8 cellular contexts compared by ENCODE assay signal in the genomic region with DNA sequence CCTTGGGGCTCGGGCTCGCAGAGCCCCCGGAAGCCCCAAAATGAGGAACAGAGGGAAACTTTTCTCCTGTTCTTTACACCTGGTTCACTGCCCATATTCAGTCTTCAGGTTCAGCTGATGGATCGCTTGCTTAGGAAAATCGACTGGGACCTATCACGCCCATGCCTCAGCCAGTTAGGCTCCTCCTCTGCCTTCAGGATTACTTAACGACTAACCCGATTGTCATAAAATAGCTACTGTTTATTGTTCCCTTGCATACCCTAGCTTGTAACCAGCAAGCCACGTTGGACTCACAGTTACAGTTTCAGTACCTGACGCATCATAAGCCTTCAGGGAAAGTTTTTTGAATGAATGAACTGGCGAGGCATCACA. TPM values are rescaled to one million over a fixed set of nuclear protein-coding genes. Genes with fewer than 3 reads are reported as not detected.
DNase-seq lines count a peak whose midpoint lies in the region; ATAC-seq and TF ChIP-seq lines count a peak whose summit lies in the region.

No MANE protein-coding gene starts in this region.

- no peaks in the 10 kb centered on the region for H3K9me3 ChIP-seq in right atrium auricular region
- no peaks in the 10 kb centered on the region for H3K9me3 ChIP-seq in smooth muscle cell (replicated peaks; ENCODE audit: low read depth)

- H3K27me3 ChIP-seq in right atrium auricular region (no peaks in the 10 kb centered on the region), smooth muscle cell (ENCODE audit: low read depth) (no peaks in the 10 kb centered on the region)

- H3K4me1 ChIP-seq in right atrium auricular region (peaks cover 0 to 36% of the 10 kb centered on the region in 2 donors), smooth muscle cell (ENCODE audit: low read depth) (peaks cover 15% of the 10 kb centered on the region)

- H4K20me1 ChIP-seq in smooth muscle cell (ENCODE audit: low read depth), result peaks cover 56% of the 10 kb centered on the region

- peaks cover 50% of the 10 kb centered on the region for H3K79me2 ChIP-seq in smooth muscle cell (ENCODE audit: low read depth)

- peak overlapping the region; percentile 76 to 92 for H3K4me3 ChIP-seq in right atrium auricular region
- peak overlapping the region; percentile 90 for H3K4me3 ChIP-seq in smooth muscle cell

- TF ChIP-seq CTCF in VCaP (conservative IDR thresholded peaks at IDR 0.05), result no peak
- no peak for TF ChIP-seq CTCF in right atrium auricular region (IDR thresholded peaks at IDR 0.05)
- no peak for TF ChIP-seq CTCF in smooth muscle cell (IDR thresholded peaks at IDR 0.05; ENCODE audit: borderline replicate concordance, insufficient read depth, poor library complexity, severe bottlenecking)

- H3F3A ChIP-seq in smooth muscle cell (ENCODE audit: low read depth), result no peaks in the 10 kb centered on the region

- peak overlapping the region; percentile 89 for H3K4me2 ChIP-seq in smooth muscle cell

- peak; percentile 18 to 25 for ATAC-seq in activated CD4-positive, CD25-positive, alpha-beta regulatory T cell treated with anti-CD3 and anti-CD28 coated beads, Interleukin-2, amount 50 U/mL, for 24 hours
- no peak for ATAC-seq in HG02884 (IDR thresholded peaks at IDR 0.05; ENCODE audit: unreplicated experiment)
- no peak for ATAC-seq in HG03354 (IDR thresholded peaks at IDR 0.05; ENCODE audit: poor library complexity, severe bottlenecking, unreplicated experiment)

- DNase-seq in activated CD4-positive, CD25-positive, alpha-beta regulatory T cell treated with anti-CD3 and anti-CD28 coated beads, Interleukin-2, amount 50 U/mL, for 72 hours, result no peak
- DNase-seq in right atrium auricular region (ENCODE audit: low spot score) (no peak), smooth muscle cell (lab: John Stamatoyannopoulos, UW; ENCODE audit: unreplicated experiment) (no peak)
- DNase-seq in activated CD4-positive, alpha-beta T cell treated with anti-CD3 and anti-CD28 coated beads for 1 hour, result no peak

- H3K36me3 ChIP-seq in right atrium auricular region (peaks cover 47% of the 10 kb centered on the region), smooth muscle cell (ENCODE audit: low read depth) (peaks cover 14% of the 10 kb centered on the region)

- peak overlapping the region; percentile 97 for H3K27ac ChIP-seq in VCaP
- H3K27ac ChIP-seq in right atrium auricular region, result peak overlapping the region; percentile 91 to 94
- peak overlapping the region; percentile 97 for H3K27ac ChIP-seq in smooth muscle cell (ENCODE audit: low read depth)

- WGBS in smooth muscle cell (ENCODE audit: low lambda C conversion rate), result 4% methylated on average over 11 of the region's 11 CpGs

- peak overlapping the region; percentile 100 for H3K9ac ChIP-seq in smooth muscle cell (ENCODE audit: low read depth)

- H2AFZ ChIP-seq in smooth muscle cell (ENCODE audit: low read depth), result no peak overlapping the region

RNA-seq across cellular contexts. Expression of gene TARDBP, which starts 0.7 kb away (rescaled TPM):
- total RNA-seq in right atrium auricular region (10 to 100 TPM; 60.8 to 64.6 TPM), smooth muscle cell (69.7 and 105 TPM in 2 replicates)
- 90.6 and 103 TPM in 2 replicates for polyA plus RNA-seq in smooth muscle cell

RNA-seq across cellular contexts. Expression of gene MASP2, which starts 33.9 kb away (rescaled TPM):
- total RNA-seq in right atrium auricular region (not detected), smooth muscle cell (not detected in 2 replicates)
- polyA plus RNA-seq in smooth muscle cell, result 0.26 and 0.35 TPM in 2 replicates

RNA-seq across cellular contexts. Expression of gene SRM, which starts 46.7 kb away (rescaled TPM):
- 10 to 100 TPM; 52.8 to 71.5 TPM for total RNA-seq in right atrium auricular region
- total RNA-seq in smooth muscle cell, result 30.7 and 43.9 TPM in 2 replicates
- polyA plus RNA-seq in smooth muscle cell, result 294 and 355 TPM in 2 replicates

Comparison
In these comparisons a context has a peak if more than half of its experiments do, and no peak if none do; other contexts are left out.
1. ATAC-seq: peak in activated CD4-positive, CD25-positive, alpha-beta regulatory T cell treated with anti-CD3 and anti-CD28 coated beads, Interleukin-2, amount 50 U/mL, for 24 hours (2 of 2); none in HG02884 (single experiment) and HG03354 (single experiment).
2. Peak in every context shown above with its lines, with median percentiles within 50 percentile points of each other: H3K27ac ChIP-seq.